1 cellular context compared by ENCODE assay signal in genomic region chr11:102151784-102152525, GRCh38.
TF ChIP-seq lines count a peak whose summit lies in the region.

No MANE protein-coding gene starts in this region.

TF ChIP-seq in SK-N-SH, 30 proteins besides CTCF, POLR2A, EP300 and RAD21 (continued from another document):
- TF ChIP-seq NRF1 (IDR thresholded peaks at IDR 0.05; ENCODE audit: low read depth, low read length) (no peak), POLR2AphosphoS5 (IDR thresholded peaks at IDR 0.05; ENCODE audit: low read depth, low read length) (no peak), USF1 (IDR thresholded peaks at IDR 0.05; ENCODE audit: borderline replicate concordance, low read depth) (no peak), EZH2phosphoT487 (IDR thresholded peaks at IDR 0.05; ENCODE audit: borderline replicate concordance, low read depth) (no peak), ELF1 (IDR thresholded peaks at IDR 0.05) (no peak), TCF12 (IDR thresholded peaks at IDR 0.05) (no peak; the same call in 1 of the 2 replicates), USF2 (IDR thresholded peaks at IDR 0.05; ENCODE audit: borderline replicate concordance, low read depth, low read length) (no peak), FOXJ3 (CRISPR knock-in tag; IDR thresholded peaks at IDR 0.05) (no peak)
TF ChIP-seq in SK-N-SH: peak in this region for 0.
